In the genomic region with DNA sequence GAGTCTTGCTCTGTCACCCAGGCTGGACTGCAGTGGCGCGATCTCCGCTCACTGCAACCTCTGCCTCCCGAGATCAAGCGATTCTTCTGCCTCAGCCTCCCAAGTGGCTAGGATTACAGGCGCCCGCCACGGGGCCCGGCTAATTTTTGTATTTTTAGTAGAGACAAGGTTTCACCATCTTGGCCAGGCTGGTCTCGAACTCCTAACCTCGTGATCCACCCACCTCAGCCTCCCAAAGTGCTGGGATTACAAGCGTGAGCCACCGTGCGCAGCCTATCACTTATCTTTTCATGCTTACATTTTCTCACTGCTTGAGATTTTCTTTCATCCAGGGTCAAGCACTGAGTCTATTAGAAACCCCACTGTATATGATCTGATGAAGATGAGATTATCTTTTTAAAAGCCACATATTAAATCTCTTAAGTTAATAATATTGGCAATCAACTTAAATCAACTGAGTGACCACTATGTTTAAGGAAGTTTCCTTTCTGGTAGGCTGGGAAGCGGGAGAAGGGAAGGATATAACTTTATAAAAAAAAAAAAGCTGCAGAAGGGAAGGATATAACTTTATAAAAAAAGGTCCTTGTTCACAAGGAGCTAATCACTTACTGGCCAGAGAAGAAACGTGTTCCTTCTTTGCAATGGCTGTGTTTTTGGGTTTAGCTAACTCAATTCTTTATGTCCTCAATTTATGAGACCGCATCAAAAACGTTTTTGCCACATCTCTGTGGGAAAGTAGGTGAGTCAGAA, we compare ENCODE assay signal across 9 cellular contexts. TPM values are rescaled to one million over a fixed set of nuclear protein-coding genes. Genes with fewer than 3 reads are reported as not detected.
DNase-seq lines count a peak whose midpoint lies in the region; ATAC-seq and TF ChIP-seq lines count a peak whose summit lies in the region.
"Had no signal": no experiment of that assay in that cellular context is flagged by ENCODE, and none has a peak within 500 bp of the region (broad histone marks: within the 10 kb centered on the region; RNA-seq: fewer than 3 reads in every experiment).

No MANE protein-coding gene starts in this region.

- no peak overlapping the region for H3K27ac ChIP-seq in iPS-20b (ENCODE audit: low read length)
- peak overlapping the region; percentile 100 for H3K27ac ChIP-seq in thymus (ENCODE audit: low read depth)

- ATAC-seq in activated B cell treated with CpG ODN at 0.5 μM for 24 hours (ENCODE audit: low read depth) (no peak), HG02840 (IDR thresholded peaks at IDR 0.05; ENCODE audit: low FRiP score, unreplicated experiment) (no peak)

- peak overlapping the region; percentile 93 for H3K4me3 Mint-ChIP-seq in activated CD4-positive, alpha-beta T cell treated with anti-CD3 and anti-CD28 coated beads, Interleukin-2, amount 10 ng/mL, durations not matched to agents 7 days and 5 days
- H3K4me3 Mint-ChIP-seq in activated B cell treated with CpG ODN at 0.5 μM for 24 hours: peak overlapping the region; percentile 92

- peaks cover 31% of the 10 kb centered on the region for H3K36me3 Mint-ChIP-seq in activated CD4-positive, alpha-beta T cell treated with anti-CD3 and anti-CD28 coated beads, Interleukin-2, amount 10 ng/mL, durations not matched to agents 7 days and 5 days (ENCODE audit: low read depth)
- peaks cover 34% of the 10 kb centered on the region for H3K36me3 Mint-ChIP-seq in activated B cell treated with CpG ODN at 0.5 μM for 24 hours (ENCODE audit: low read depth)

- intact Hi-C loops in activated B cell treated with CpG ODN at 0.5 μM for 24 hours (cut with micrococcal nuclease): loop anchor here (1.0 to 10.0 kb wide), 7 partner anchors 60 to 1537 kb away; partner anchors contain the start of genes CAND1, CPM, SLC35E3 and YEATS4

- H3K4me3 ChIP-seq in iPS-20b (ENCODE audit: low read length) (peak overlapping the region; percentile 94), thymus (ENCODE audit: low read length) (peak overlapping the region; percentile 97)

- WGBS in thymus: 91% methylated on average over 18 of the region's 18 CpGs

- TF ChIP-seq CTCF in activated B cell treated with CpG ODN at 0.5 μM for 24 hours (IDR thresholded peaks at IDR 0.05): no peak

- no peaks in the 10 kb centered on the region for H3K9me3 Mint-ChIP-seq in activated CD4-positive, alpha-beta T cell treated with anti-CD3 and anti-CD28 coated beads, Interleukin-2, amount 10 ng/mL, durations not matched to agents 7 days and 5 days
- H3K9me3 Mint-ChIP-seq in activated B cell treated with CpG ODN at 0.5 μM for 24 hours: no peaks in the 10 kb centered on the region

- H3K36me3 ChIP-seq in iPS-20b (ENCODE audit: insufficient read depth, low read depth, low read length): peaks cover 23% of the 10 kb centered on the region
- H3K36me3 ChIP-seq in thymus (ENCODE audit: control insufficient read depth, insufficient read depth): peaks cover 9% of the 10 kb centered on the region

- POLR2A ChIA-PET in activated CD4-positive, alpha-beta T cell treated with anti-CD3 and anti-CD28 coated beads, Interleukin-2, amount 10 ng/mL, durations not matched to agents 7 days and 5 days (lab: Charles Lee): no interaction called here
- POLR2A ChIA-PET in activated B cell treated with CpG ODN at 0.5 μM for 24 hours (lab: Charles Lee): interaction anchor here (1.2 to 3.1 kb wide), 9 partner anchors 13 to 664 kb away, joined by 3 to 62 read pairs (median 6); partner anchors contain the start of genes CPM, FRS2, MDM1 and NUP107

- CTCF ChIA-PET in activated CD4-positive, alpha-beta T cell treated with anti-CD3 and anti-CD28 coated beads, Interleukin-2, amount 10 ng/mL, durations not matched to agents 7 days and 5 days (lab: Charles Lee): interaction anchor here (0.6 to 1.8 kb wide), 7 partner anchors 10 to 432 kb away, joined by 4 to 11 read pairs (median 5); no protein-coding TSS in a partner anchor
- CTCF ChIA-PET in activated B cell treated with CpG ODN at 0.5 μM for 24 hours (lab: Charles Lee): interaction anchor here (0.7 to 1.5 kb wide), 3 partner anchors 13 to 447 kb away, joined by 3 to 4 read pairs (median 3); partner anchors contain the start of gene SLC35E3

- H3K4me1 ChIP-seq in iPS-20b (ENCODE audit: insufficient read depth, low read length) (peaks cover 15% of the 10 kb centered on the region), thymus (ENCODE audit: control insufficient read depth, insufficient read depth, low read length) (peaks cover 7% of the 10 kb centered on the region)

- no peak overlapping the region; the same call in 1 of the 2 replicates for H3K9ac ChIP-seq in iPS-20b (ENCODE audit: low read depth, low read length)

- H3K4me1 Mint-ChIP-seq in activated CD4-positive, alpha-beta T cell treated with anti-CD3 and anti-CD28 coated beads, Interleukin-2, amount 10 ng/mL, durations not matched to agents 7 days and 5 days: peaks cover 49% of the 10 kb centered on the region
- peaks cover 16% of the 10 kb centered on the region for H3K4me1 Mint-ChIP-seq in activated B cell treated with CpG ODN at 0.5 μM for 24 hours

- H3K9me3 ChIP-seq in iPS-20b (ENCODE audit: insufficient read depth, low read depth, low read length) (no peaks in the 10 kb centered on the region), thymus (ENCODE audit: control insufficient read depth) (no peaks in the 10 kb centered on the region)

- no peaks in the 10 kb centered on the region for H3K27me3 Mint-ChIP-seq in activated CD4-positive, alpha-beta T cell treated with anti-CD3 and anti-CD28 coated beads, Interleukin-2, amount 10 ng/mL, durations not matched to agents 7 days and 5 days
- no peaks in the 10 kb centered on the region for H3K27me3 Mint-ChIP-seq in activated B cell treated with CpG ODN at 0.5 μM for 24 hours

- no peaks in the 10 kb centered on the region for H3K27me3 ChIP-seq in iPS-20b (ENCODE audit: insufficient read depth, low read length)
- no peaks in the 10 kb centered on the region for H3K27me3 ChIP-seq in thymus (ENCODE audit: control insufficient read depth, insufficient read depth)

- peak overlapping the region; percentile 100 for H3K27ac Mint-ChIP-seq in activated CD4-positive, alpha-beta T cell treated with anti-CD3 and anti-CD28 coated beads, Interleukin-2, amount 10 ng/mL, durations not matched to agents 7 days and 5 days
- peak overlapping the region; percentile 98 for H3K27ac Mint-ChIP-seq in activated B cell treated with CpG ODN at 0.5 μM for 24 hours

- DNase-seq in activated CD4-positive, alpha-beta T cell treated with anti-CD3 and anti-CD28 coated beads, Interleukin-2, amount 10 ng/mL, durations not matched to agents 7 days and 5 days: no peak
- DNase-seq in activated CD4-positive, alpha-beta T cell treated with anti-CD3 and anti-CD28 coated beads, Interleukin-2, amount 50 U/mL, for 4 hours: no peak
- DNase-seq in activated B cell treated with CpG ODN at 0.5 μM for 24 hours: no peak
- DNase-seq in stimulated activated naive CD4-positive, alpha-beta T cell (lab: John Stamatoyannopoulos, UW): no peak
- DNase-seq in NCI-H526 treated with DMSO at 0.1 percent for 48 hours (lab: John Stamatoyannopoulos, UW): no peak
- DNase-seq: T-helper 9 cell had no signal

RNA-seq across cellular contexts. Expression of gene MDM2, which starts 1.3 kb away (rescaled TPM):
- 100 to 1,000 TPM; 207 to 214 TPM for total RNA-seq in activated CD4-positive, alpha-beta T cell treated with anti-CD3 and anti-CD28 coated beads, Interleukin-2, amount 10 ng/mL, durations not matched to agents 7 days and 5 days
- total RNA-seq in activated B cell treated with CpG ODN at 0.5 μM for 24 hours: 69.8 and 90.8 TPM in 2 replicates
- 121 TPM for polyA plus RNA-seq in thymus
